8 cellular contexts compared by ENCODE assay signal in genomic region chr13:99425485-99426341, GRCh38.
DNase-seq lines count a peak whose midpoint lies in the region; ATAC-seq and TF ChIP-seq lines count a peak whose summit lies in the region.

No MANE protein-coding gene starts in this region.

- no peak overlapping the region for H3K14ac ChIP-seq in neuronal stem cell (ENCODE audit: low read length)

- H3K4me2 ChIP-seq in neuronal stem cell (ENCODE audit: insufficient read depth, low read length, poor library complexity, severe bottlenecking) (no peak overlapping the region), osteoblast (ENCODE audit: insufficient read depth, low read length) (no peak overlapping the region)

- peak; percentile 56 for ATAC-seq in GM21367 (IDR thresholded peaks at IDR 0.05; ENCODE audit: unreplicated experiment)
- peak; percentile 66 for ATAC-seq in HG03469 (IDR thresholded peaks at IDR 0.05; ENCODE audit: unreplicated experiment)
- peak; percentile 64 for ATAC-seq in activated CD8-positive, alpha-beta T cell treated with anti-CD3 and anti-CD28 coated beads, Interleukin-2, amount 10 ng/mL, durations not matched to agents 7 days and 5 days

- peaks cover 75% of the 10 kb centered on the region for H3K4me1 Mint-ChIP-seq in activated CD8-positive, alpha-beta T cell treated with anti-CD3 and anti-CD28 coated beads, Interleukin-2, amount 10 ng/mL, durations not matched to agents 7 days and 5 days (ENCODE audit: low read depth)

- no peak overlapping the region for H3K18ac ChIP-seq in neuronal stem cell (ENCODE audit: low read length)

- no peak overlapping the region for H2BK120ac ChIP-seq in neuronal stem cell (ENCODE audit: low read depth, low read length)

- H2BK15ac ChIP-seq in neuronal stem cell (ENCODE audit: low read length), result peak overlapping the region; percentile 54

- no CpG with 5 or more reads among the region's 18 CpGs for WGBS in neuronal stem cell (ENCODE audit: extremely low coverage in 2 of 2, insufficient read length in 2 of 2, insufficient replicate concordance in 1 of 2), 2 donors

- no peak overlapping the region for H4K91ac ChIP-seq in neuronal stem cell (ENCODE audit: low read depth, low read length, poor library complexity)

- peaks cover 4% of the 10 kb centered on the region for H3K36me3 Mint-ChIP-seq in activated CD8-positive, alpha-beta T cell treated with anti-CD3 and anti-CD28 coated beads, Interleukin-2, amount 10 ng/mL, durations not matched to agents 7 days and 5 days (ENCODE audit: low read depth)

- peaks cover 0 to 1% of the 10 kb centered on the region in 2 donors for H3K9me3 ChIP-seq in neuronal stem cell (replicated peaks in 1 of 2; ENCODE audit: control insufficient read depth in 2 of 2, insufficient read depth in 1 of 2, low read depth in 1 of 2, low read length in 2 of 2)
- no peaks in the 10 kb centered on the region for H3K9me3 ChIP-seq in osteoblast (ENCODE audit: low read depth, low read length)
- H3K9me3 ChIP-seq in ascending aorta, result no peaks in the 10 kb centered on the region

- POLR2A ChIA-PET in activated CD8-positive, alpha-beta T cell treated with anti-CD3 and anti-CD28 coated beads, Interleukin-2, amount 10 ng/mL, durations not matched to agents 7 days and 5 days (lab: Charles Lee), result interaction anchor here (0.6 to 1.9 kb wide), 8 partner anchors 9 to 226 kb away, joined by 3 to 7 read pairs (median 4); no protein-coding TSS in a partner anchor

- H3K36me3 ChIP-seq in GM06990 (ENCODE audit: control insufficient read depth, insufficient read depth, low read length) (no peaks in the 10 kb centered on the region), neuronal stem cell (replicated peaks in 1 of 2; ENCODE audit: control insufficient read depth in 2 of 2, insufficient read depth in 2 of 2, low read length in 2 of 2) (no peaks in the 10 kb centered on the region), osteoblast (ENCODE audit: insufficient read depth, low read length) (no peaks in the 10 kb centered on the region), ascending aorta (no peaks in the 10 kb centered on the region)

- H2BK5ac ChIP-seq in neuronal stem cell (ENCODE audit: low read length), result no peak overlapping the region

- H3K27me3 ChIP-seq in GM06990 (replicated peaks; ENCODE audit: control insufficient read depth, insufficient read depth, low read length) (no peaks in the 10 kb centered on the region), neuronal stem cell (ENCODE audit: control insufficient read depth in 3 of 3, insufficient read depth in 3 of 3, low read depth in 1 of 3, low read length in 3 of 3) (peaks cover 0 to 14% (median 0%) of the 10 kb centered on the region in 3 experiments), osteoblast (ENCODE audit: insufficient read depth, low read length) (peaks cover 26% of the 10 kb centered on the region), ascending aorta (no peaks in the 10 kb centered on the region)

- intact Hi-C loops in ascending aorta (cut with DNase I), result no loop called here

- H3K9me3 Mint-ChIP-seq in activated CD8-positive, alpha-beta T cell treated with anti-CD3 and anti-CD28 coated beads, Interleukin-2, amount 10 ng/mL, durations not matched to agents 7 days and 5 days (ENCODE audit: insufficient read depth), result no peaks in the 10 kb centered on the region

- H3K4me3 ChIP-seq in GM06990 (replicated peaks; ENCODE audit: low read depth, low read length), result peak overlapping the region; percentile 57
- H3K4me3 ChIP-seq in neuronal stem cell (ENCODE audit: low read length in 2 of 2), result no peak overlapping the region
- H3K4me3 ChIP-seq in osteoblast (ENCODE audit: insufficient read depth, low read length), result no peak overlapping the region
- H3K4me3 ChIP-seq in ascending aorta, result no peak overlapping the region

- H3K23ac ChIP-seq in neuronal stem cell (ENCODE audit: low read depth, low read length, poor library complexity), result no peak overlapping the region

- H2AK5ac ChIP-seq in neuronal stem cell (ENCODE audit: low read depth, low read length), result peak overlapping the region; percentile 0

- H3K79me2 ChIP-seq in osteoblast (ENCODE audit: insufficient read depth, low read length), result no peaks in the 10 kb centered on the region

- no peak overlapping the region for H3K9ac ChIP-seq in neuronal stem cell (ENCODE audit: low read depth, low read length, poor library complexity)

- H3K4me1 ChIP-seq in neuronal stem cell (ENCODE audit: control insufficient read depth in 2 of 2, insufficient read depth in 1 of 2, low read depth in 1 of 2, low read length in 2 of 2) (no peaks in the 10 kb centered on the region), osteoblast (ENCODE audit: insufficient read depth, low read length) (no peaks in the 10 kb centered on the region), ascending aorta (no peaks in the 10 kb centered on the region)

- no peak overlapping the region for H3K4ac ChIP-seq in neuronal stem cell (ENCODE audit: low read length)

- no peaks in the 10 kb centered on the region for H3K79me1 ChIP-seq in neuronal stem cell (ENCODE audit: low read depth, low read length)

- DNase-seq in GM06990 (ENCODE audit: extremely low read depth, insufficient read length) (peak; percentile 82), neuronal stem cell (ENCODE audit: low spot score) (no peak), osteoblast (ENCODE audit: insufficient read length, low spot score, missing footprints) (no peak), ascending aorta (ENCODE audit: low spot score in 2 of 2) (no peak), A172 (ENCODE audit: low spot score) (no peak)
- DNase-seq in activated CD8-positive, alpha-beta T cell treated with anti-CD3 and anti-CD28 coated beads, Interleukin-2, amount 10 ng/mL, durations not matched to agents 7 days and 5 days, result peak; percentile 78

- H4K20me1 ChIP-seq in osteoblast (ENCODE audit: insufficient read depth, low read length), result no peaks in the 10 kb centered on the region

- TF ChIP-seq CTCF in GM06990 (IDR thresholded peaks at IDR 0.05; ENCODE audit: insufficient read depth, low read length, poor library complexity, severe bottlenecking) (no peak), osteoblast (IDR thresholded peaks at IDR 0.05; ENCODE audit: extremely low read depth, low read depth, low read length) (no peak), ascending aorta (IDR thresholded peaks at IDR 0.05) (no peak)

- H3K27ac ChIP-seq in neuronal stem cell (replicated peaks; ENCODE audit: low read length), result no peak overlapping the region
- no peak overlapping the region for H3K27ac ChIP-seq in osteoblast (ENCODE audit: low read depth, low read length)
- H3K27ac ChIP-seq in ascending aorta, result no peak overlapping the region

- peak overlapping the region; percentile 89 for H3K27ac Mint-ChIP-seq in activated CD8-positive, alpha-beta T cell treated with anti-CD3 and anti-CD28 coated beads, Interleukin-2, amount 10 ng/mL, durations not matched to agents 7 days and 5 days

- CTCF ChIA-PET in activated CD8-positive, alpha-beta T cell treated with anti-CD3 and anti-CD28 coated beads, Interleukin-2, amount 10 ng/mL, durations not matched to agents 7 days and 5 days (lab: Charles Lee), result interaction anchor here (0.6 to 11.6 kb wide), 12 partner anchors 9 to 249 kb away, joined by 3 to 170 read pairs (median 5); no protein-coding TSS in a partner anchor

- peak overlapping the region; percentile 64 for H3K4me3 Mint-ChIP-seq in activated CD8-positive, alpha-beta T cell treated with anti-CD3 and anti-CD28 coated beads, Interleukin-2, amount 10 ng/mL, durations not matched to agents 7 days and 5 days

- H4K8ac ChIP-seq in neuronal stem cell (ENCODE audit: low read depth, low read length), result no peak overlapping the region

- H3K27me3 Mint-ChIP-seq in activated CD8-positive, alpha-beta T cell treated with anti-CD3 and anti-CD28 coated beads, Interleukin-2, amount 10 ng/mL, durations not matched to agents 7 days and 5 days (ENCODE audit: low read depth), result no peaks in the 10 kb centered on the region

- no peak overlapping the region for H2AFZ ChIP-seq in neuronal stem cell (ENCODE audit: low read length)
- H2AFZ ChIP-seq in osteoblast (ENCODE audit: low read length), result no peak overlapping the region

- H2BK12ac ChIP-seq in neuronal stem cell (ENCODE audit: low read length), result no peak overlapping the region

Comparison
In these comparisons a context has a peak if more than half of its experiments do, and no peak if none do; other contexts are left out.
1. DNase-seq: peak in GM06990 (single experiment) and activated CD8-positive, alpha-beta T cell treated with anti-CD3 and anti-CD28 coated beads, Interleukin-2, amount 10 ng/mL, durations not matched to agents 7 days and 5 days (single experiment); none in neuronal stem cell (single experiment), osteoblast (single experiment), ascending aorta (0 of 2) and A172 (single experiment).
2. Peak in every context shown above with its lines, with median percentiles within 50 percentile points of each other: ATAC-seq.